In the genomic region with DNA sequence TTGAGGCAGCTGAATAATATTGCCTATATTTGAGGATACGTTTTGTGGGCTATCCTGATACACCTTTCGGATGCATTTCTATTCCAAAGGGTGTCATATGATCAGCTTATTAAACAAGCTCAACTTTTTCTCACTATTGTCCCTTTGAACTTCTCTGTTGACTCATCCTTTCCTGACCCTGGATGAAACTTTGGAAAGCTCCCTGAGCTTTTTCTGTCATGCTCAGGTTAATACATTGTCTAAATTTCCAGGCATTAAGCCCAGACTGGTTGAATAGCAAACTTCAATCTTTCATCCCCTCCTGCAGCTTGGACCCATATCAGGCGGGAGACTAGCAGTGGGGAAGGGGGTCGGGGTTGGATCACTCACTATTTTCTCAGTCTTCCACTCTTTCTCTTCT, we compare ENCODE assay signal across 24 cellular contexts.
"Had no signal": no experiment of that assay in that cellular context is flagged by ENCODE, and none has a peak within 500 bp of the region (broad histone marks: within the 10 kb centered on the region; RNA-seq: fewer than 3 reads in every experiment).

No MANE protein-coding gene starts in this region.

- H3K27me3 Mint-ChIP-seq: activated CD8-positive, alpha-beta memory T cell treated with anti-CD3 and anti-CD28 coated beads, Interleukin-2, amount 10 ng/mL, durations not matched to agents 7 days and 5 days; stimulated activated naive CD8-positive, alpha-beta T cell treated with anti-CD3 and anti-CD28 coated beads, Interleukin-15, Interleukin-2, amounts not matched to agents 100 ng/mL and 50 ng/mL, for 24 hours had no signal

- H3K27ac Mint-ChIP-seq: activated B cell treated with CpG ODN at 0.5 μM for 24 hours; activated CD4-positive, alpha-beta memory T cell treated with anti-CD3 and anti-CD28 coated beads for 36 hours; activated CD8-positive, alpha-beta memory T cell treated with anti-CD3 and anti-CD28 coated beads, Interleukin-2, amount 10 ng/mL, durations not matched to agents 7 days and 5 days; activated naive CD8-positive, alpha-beta T cell; memory B cell; naive B cell; neural progenitor cell; stimulated activated naive CD8-positive, alpha-beta T cell treated with anti-CD3 and anti-CD28 coated beads, Interleukin-15, Interleukin-2, amounts not matched to agents 100 ng/mL and 50 ng/mL, for 24 hours had no signal

- DNase-seq: activated B cell treated with CpG ODN at 0.5 μM for 24 hours; activated CD4-positive, alpha-beta memory T cell treated with anti-CD3 and anti-CD28 coated beads for 36 hours; activated CD4-positive, alpha-beta T cell treated with anti-CD3 and anti-CD28 coated beads for 4 hours; activated CD8-positive, alpha-beta memory T cell treated with anti-CD3 and anti-CD28 coated beads, Interleukin-2, amount 10 ng/mL, durations not matched to agents 7 days and 5 days; central memory CD4-positive, alpha-beta T cell; colonic mucosa; effector CD4-positive, alpha-beta T cell; mucosa of descending colon; naive B cell; right cardiac atrium; stimulated activated CD4-positive, alpha-beta T cell treated with anti-CD3 and anti-CD28 coated beads, Interleukin-15, amount 100 ng/mL, for 24 hours; stimulated activated CD4-positive, alpha-beta T cell treated with anti-CD3 and anti-CD28 coated beads, Interleukin-2, amount 100 ng/mL, for 48 hours; SW 1271; transverse colon had no signal

- H3K4me1 Mint-ChIP-seq: activated B cell treated with CpG ODN at 0.5 μM for 24 hours; activated CD8-positive, alpha-beta memory T cell treated with anti-CD3 and anti-CD28 coated beads, Interleukin-2, amount 10 ng/mL, durations not matched to agents 7 days and 5 days; memory B cell; naive B cell; neural progenitor cell had no signal

- ATAC-seq: activated CD8-positive, alpha-beta memory T cell treated with anti-CD3 and anti-CD28 coated beads, Interleukin-2, amount 10 ng/mL, durations not matched to agents 7 days and 5 days; mucosa of descending colon; right cardiac atrium had no signal

- H3K4me3 ChIP-seq: colonic mucosa, esophagus muscularis mucosa, mucosa of descending colon, neural progenitor cell, prostate gland, skin epidermis, suprapubic skin, transverse colon, vagina had no signal

- H3K27ac ChIP-seq: colonic mucosa, esophagus muscularis mucosa, neural progenitor cell, prostate gland, skin epidermis, suprapubic skin, transverse colon, vagina had no signal

- H3K27me3 ChIP-seq: colonic mucosa, esophagus muscularis mucosa, neural progenitor cell, transverse colon, vagina had no signal

- H3K36me3 Mint-ChIP-seq: activated CD4-positive, alpha-beta memory T cell treated with anti-CD3 and anti-CD28 coated beads for 36 hours; activated CD8-positive, alpha-beta memory T cell treated with anti-CD3 and anti-CD28 coated beads, Interleukin-2, amount 10 ng/mL, durations not matched to agents 7 days and 5 days; activated naive CD8-positive, alpha-beta T cell; brain; memory B cell; naive B cell; neural progenitor cell had no signal

- H3K4me3 Mint-ChIP-seq: activated B cell treated with CpG ODN at 0.5 μM for 24 hours; activated CD4-positive, alpha-beta memory T cell treated with anti-CD3 and anti-CD28 coated beads for 36 hours; activated CD8-positive, alpha-beta memory T cell treated with anti-CD3 and anti-CD28 coated beads, Interleukin-2, amount 10 ng/mL, durations not matched to agents 7 days and 5 days; activated naive CD8-positive, alpha-beta T cell; brain; memory B cell; naive B cell; neural progenitor cell; stimulated activated naive CD8-positive, alpha-beta T cell treated with anti-CD3 and anti-CD28 coated beads, Interleukin-15, Interleukin-2, amounts not matched to agents 100 ng/mL and 50 ng/mL, for 24 hours had no signal

- H3K9me3 Mint-ChIP-seq: activated B cell treated with CpG ODN at 0.5 μM for 24 hours; activated CD4-positive, alpha-beta memory T cell treated with anti-CD3 and anti-CD28 coated beads for 36 hours; memory B cell; neural progenitor cell; stimulated activated naive CD8-positive, alpha-beta T cell treated with anti-CD3 and anti-CD28 coated beads, Interleukin-15, Interleukin-2, amounts not matched to agents 100 ng/mL and 50 ng/mL, for 24 hours had no signal
